18 cellular contexts compared by ENCODE assay signal in genomic region chr3:114508976-114509375, GRCh38.
"Had no signal": no experiment of that assay in that cellular context is flagged by ENCODE, and none has a peak within 500 bp of the region (broad histone marks: within the 10 kb centered on the region; RNA-seq: fewer than 3 reads in every experiment).

No MANE protein-coding gene starts in this region.

- FAIRE-seq: pancreas, TTC549 had no signal

- ATAC-seq: gastroesophageal sphincter, natural killer cell had no signal

- H3K9me3 ChIP-seq: gastroesophageal sphincter, pancreas, tibial artery had no signal

- H3K27ac ChIP-seq: brain microvascular endothelial cell, gastroesophageal sphincter, pancreas, tibial artery had no signal

- H3K4me3 ChIP-seq: gastroesophageal sphincter, pancreas, tibial artery had no signal

- H3K27me3 ChIP-seq: brain microvascular endothelial cell, gastroesophageal sphincter, pancreas, tibial artery had no signal

- DNase-seq: activated CD4-positive, alpha-beta T cell treated with anti-CD3 and anti-CD28 coated beads, Interleukin-2, amount 50 U/mL, for 48 hours; activated naive CD8-positive, alpha-beta T cell treated with anti-CD3 and anti-CD28 coated beads for 36 hours; activated T-cell treated with anti-CD3 and anti-CD28 coated beads for 4 hours; brain microvascular endothelial cell; central memory CD4-positive, alpha-beta T cell; cortex of kidney; erythroblast; immature natural killer cell; natural killer cell; pancreas; stimulated activated CD4-positive, alpha-beta T cell treated with anti-CD3 and anti-CD28 coated beads, Interleukin-12 subunit alpha, Interleukin-12 subunit beta, amount 100 ng/mL, for 4 hours; stimulated activated CD4-positive, alpha-beta T cell treated with anti-CD3 and anti-CD28 coated beads, Interleukin-1b, Interleukin-23, amount 100 ng/mL, for 48 hours; stimulated activated CD8-positive, alpha-beta memory T cell treated with anti-CD3 and anti-CD28 coated beads, Interleukin-4, amount 100 ng/mL, for 48 hours; stimulated activated naive CD4-positive, alpha-beta T cell treated with Interleukin-2 at 50 U/mL for 16 hours; substantia nigra; tibial artery had no signal

- H3K36me3 ChIP-seq: brain microvascular endothelial cell, gastroesophageal sphincter, pancreas, tibial artery had no signal
